ENCODE assay signal across 8 cellular contexts in genomic region chr10:63670291-63670898, GRCh38.
DNase-seq lines count a peak whose midpoint lies in the region; ATAC-seq and TF ChIP-seq lines count a peak whose summit lies in the region.
"Had no signal": no experiment of that assay in that cellular context is flagged by ENCODE, and none has a peak within 500 bp of the region (broad histone marks: within the 10 kb centered on the region; RNA-seq: fewer than 3 reads in every experiment).

No MANE protein-coding gene starts in this region.

- no peaks in the 10 kb centered on the region for H3K9me3 ChIP-seq in right cardiac atrium (ENCODE audit: control insufficient read depth, low read length)
- H3K9me3 ChIP-seq in stomach smooth muscle (ENCODE audit: control insufficient read depth in 2 of 2, low read length in 2 of 2), result no peaks in the 10 kb centered on the region

- intact Hi-C loops in right cardiac atrium (cut with DNase I), result no loop called here
- intact Hi-C loops in natural killer cell (cut with micrococcal nuclease), result no loop called here

- H3K4me1 Mint-ChIP-seq in natural killer cell, result no peaks in the 10 kb centered on the region

- H3K4me1 ChIP-seq in right cardiac atrium (ENCODE audit: control insufficient read depth, insufficient read depth, low read length) (peaks cover 10% of the 10 kb centered on the region), stomach smooth muscle (ENCODE audit: control insufficient read depth, insufficient read depth, low read length) (peaks cover 16% of the 10 kb centered on the region)

- DNase-seq in NCI-H82 (lab: John Stamatoyannopoulos, UW), result peak; percentile 85
- peak in 1 of 3 donors; percentile 35 for DNase-seq in right cardiac atrium
- DNase-seq in NCI-H2029 (lab: John Stamatoyannopoulos, UW), result no peak
- DNase-seq in natural killer cell, result no peak
- DNase-seq: cortex of kidney had no signal

- no peak for TF ChIP-seq CTCF in natural killer cell (IDR thresholded peaks at IDR 0.05)

- peak; percentile 40 for ATAC-seq in GM21619 (IDR thresholded peaks at IDR 0.05; ENCODE audit: unreplicated experiment)
- ATAC-seq in right cardiac atrium, result peak; percentile 82 to 94
- ATAC-seq in natural killer cell, result no peak
- ATAC-seq in GM21737 (IDR thresholded peaks at IDR 0.05; ENCODE audit: unreplicated experiment), result no peak

- no peak overlapping the region for H3K9ac ChIP-seq in stomach smooth muscle (ENCODE audit: low read length in 2 of 2)

- no peaks in the 10 kb centered on the region for H3K36me3 ChIP-seq in stomach smooth muscle (ENCODE audit: control insufficient read depth in 2 of 2, insufficient read depth in 2 of 2, low read length in 2 of 2)

- H3K36me3 Mint-ChIP-seq in natural killer cell, result no peaks in the 10 kb centered on the region

- peak overlapping the region; percentile 89 for H3K27ac ChIP-seq in right cardiac atrium (ENCODE audit: low read length)
- peak overlapping the region; percentile 0 for H3K27ac ChIP-seq in stomach smooth muscle (ENCODE audit: low read length)

- no peak overlapping the region for H3K4me3 Mint-ChIP-seq in natural killer cell

- H3K27me3 ChIP-seq in right cardiac atrium (ENCODE audit: control insufficient read depth, insufficient read depth) (no peaks in the 10 kb centered on the region), stomach smooth muscle (ENCODE audit: control insufficient read depth in 1 of 2, insufficient read depth in 2 of 2, low read length in 2 of 2) (no peaks in the 10 kb centered on the region)

- no peaks in the 10 kb centered on the region for H3K9me3 Mint-ChIP-seq in natural killer cell

- no peak overlapping the region for H3K27ac Mint-ChIP-seq in natural killer cell

- H3K4me3 ChIP-seq in right cardiac atrium (ENCODE audit: low read length) (no peak overlapping the region), stomach smooth muscle (ENCODE audit: low read length in 2 of 2) (no peak overlapping the region)

- 40% methylated on average over 10 of the region's 10 CpGs for WGBS in right cardiac atrium

- H3K27me3 Mint-ChIP-seq in natural killer cell (ENCODE audit: low read depth in 2 of 2), result peaks cover 3 to 23% of the 10 kb centered on the region in 2 donors

Comparison
In these comparisons a context has a peak if more than half of its experiments do, and no peak if none do; other contexts are left out.
1. ATAC-seq: peak in GM21619 (single experiment) and right cardiac atrium (2 of 2); none in natural killer cell (0 of 3) and GM21737 (single experiment).